ENCODE assay signal across 1 cellular context in the genomic region with DNA sequence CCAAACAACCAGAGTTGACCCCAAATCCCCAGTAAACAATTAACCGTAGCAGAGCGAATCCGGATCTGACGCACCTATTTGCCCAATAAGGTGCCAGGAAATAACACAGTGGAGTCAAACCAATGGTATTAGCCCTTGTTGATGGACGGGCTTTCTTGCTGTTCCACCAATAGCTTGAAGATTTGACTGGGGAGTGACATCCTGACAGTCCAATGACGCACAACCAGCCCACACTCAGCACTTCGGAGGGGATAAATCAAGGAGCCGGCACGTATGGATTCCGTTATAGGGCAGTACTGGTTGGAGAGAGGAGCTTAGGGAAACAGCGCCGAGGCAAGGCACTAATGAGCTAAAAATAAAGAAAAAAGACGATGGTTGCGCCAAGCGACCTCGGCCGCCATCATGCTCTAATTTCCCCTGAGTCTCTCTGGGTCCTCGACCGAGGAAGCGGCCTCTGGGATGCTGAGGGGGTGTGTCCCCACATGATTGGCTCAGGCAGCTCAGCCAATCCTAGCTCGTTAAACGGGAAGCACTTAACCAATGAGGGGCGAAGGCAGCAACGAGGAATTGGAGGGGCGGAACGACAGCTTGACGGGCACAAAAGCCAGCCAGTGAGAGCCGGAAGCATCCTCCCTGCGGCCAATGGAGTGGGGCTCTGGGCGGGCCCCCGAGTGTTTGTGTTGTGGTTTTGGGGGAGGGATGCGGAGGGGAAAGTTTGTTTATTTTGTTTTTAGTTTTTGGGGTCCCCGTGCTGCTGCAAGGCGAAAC.
A peak's percentile ranks its signal among the peaks of the same experiment; 100 is the strongest.
TF ChIP-seq lines count a peak whose summit lies in the region.

No MANE protein-coding gene starts in this region.

TF ChIP-seq in GM12878, 131 proteins besides CTCF, POLR2A, EP300 and RAD21 (continued from another document and continues in another):
- TF ChIP-seq, protein P1, sequence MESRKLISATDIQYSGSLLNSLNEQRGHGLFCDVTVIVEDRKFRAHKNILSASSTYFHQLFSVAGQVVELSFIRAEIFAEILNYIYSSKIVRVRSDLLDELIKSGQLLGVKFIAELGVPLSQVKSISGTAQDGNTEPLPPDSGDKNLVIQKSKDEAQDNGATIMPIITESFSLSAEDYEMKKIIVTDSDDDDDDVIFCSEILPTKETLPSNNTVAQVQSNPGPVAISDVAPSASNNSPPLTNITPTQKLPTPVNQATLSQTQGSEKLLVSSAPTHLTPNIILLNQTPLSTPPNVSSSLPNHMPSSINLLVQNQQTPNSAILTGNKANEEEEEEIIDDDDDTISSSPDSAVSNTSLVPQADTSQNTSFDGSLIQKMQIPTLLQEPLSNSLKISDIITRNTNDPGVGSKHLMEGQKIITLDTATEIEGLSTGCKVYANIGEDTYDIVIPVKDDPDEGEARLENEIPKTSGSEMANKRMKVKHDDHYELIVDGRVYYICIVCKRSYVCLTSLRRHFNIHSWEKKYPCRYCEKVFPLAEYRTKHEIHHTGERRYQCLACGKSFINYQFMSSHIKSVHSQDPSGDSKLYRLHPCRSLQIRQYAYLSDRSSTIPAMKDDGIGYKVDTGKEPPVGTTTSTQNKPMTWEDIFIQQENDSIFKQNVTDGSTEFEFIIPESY (IDR thresholded peaks at IDR 0.05) = peak; percentile 10; the same call in 1 of the 2 replicates
- no peak for TF ChIP-seq ZNF217 (IDR thresholded peaks at IDR 0.05)
- TF ChIP-seq, protein P2, sequence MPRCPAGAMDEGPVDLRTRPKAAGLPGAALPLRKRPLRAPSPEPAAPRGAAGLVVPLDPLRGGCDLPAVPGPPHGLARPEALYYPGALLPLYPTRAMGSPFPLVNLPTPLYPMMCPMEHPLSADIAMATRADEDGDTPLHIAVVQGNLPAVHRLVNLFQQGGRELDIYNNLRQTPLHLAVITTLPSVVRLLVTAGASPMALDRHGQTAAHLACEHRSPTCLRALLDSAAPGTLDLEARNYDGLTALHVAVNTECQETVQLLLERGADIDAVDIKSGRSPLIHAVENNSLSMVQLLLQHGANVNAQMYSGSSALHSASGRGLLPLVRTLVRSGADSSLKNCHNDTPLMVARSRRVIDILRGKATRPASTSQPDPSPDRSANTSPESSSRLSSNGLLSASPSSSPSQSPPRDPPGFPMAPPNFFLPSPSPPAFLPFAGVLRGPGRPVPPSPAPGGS (IDR thresholded peaks at IDR 0.05; ENCODE audit: borderline replicate concordance, insufficient read depth, low read depth, low read length, poor library complexity, severe bottlenecking) = no peak
- TF ChIP-seq PAX8 (IDR thresholded peaks at IDR 0.05) = no peak
- peak; percentile 98 for TF ChIP-seq FOS (IDR thresholded peaks at IDR 0.05; ENCODE audit: borderline replicate concordance, extremely low read depth, insufficient read length)
- TF ChIP-seq CHD1 (IDR thresholded peaks at IDR 0.05; ENCODE audit: low read depth, low read length) = 0 out of 2 replicates have a peak, but pooled peaks have one; percentile 33
- TF ChIP-seq EGR1 (IDR thresholded peaks at IDR 0.05; ENCODE audit: borderline replicate concordance in 1 of 2, low read depth in 2 of 2, low read length in 2 of 2) = peak in 1 of 2 experiments; percentile 55; a peak in 1 of 3 replicates
- TF ChIP-seq CHD2 (IDR thresholded peaks at IDR 0.05; ENCODE audit: borderline replicate concordance, low read depth, low read length) = peak; percentile 96
- TF ChIP-seq MEF2A (IDR thresholded peaks at IDR 0.05; ENCODE audit: insufficient read depth, low read depth, low read length) = no peak
- TF ChIP-seq, protein P3, sequence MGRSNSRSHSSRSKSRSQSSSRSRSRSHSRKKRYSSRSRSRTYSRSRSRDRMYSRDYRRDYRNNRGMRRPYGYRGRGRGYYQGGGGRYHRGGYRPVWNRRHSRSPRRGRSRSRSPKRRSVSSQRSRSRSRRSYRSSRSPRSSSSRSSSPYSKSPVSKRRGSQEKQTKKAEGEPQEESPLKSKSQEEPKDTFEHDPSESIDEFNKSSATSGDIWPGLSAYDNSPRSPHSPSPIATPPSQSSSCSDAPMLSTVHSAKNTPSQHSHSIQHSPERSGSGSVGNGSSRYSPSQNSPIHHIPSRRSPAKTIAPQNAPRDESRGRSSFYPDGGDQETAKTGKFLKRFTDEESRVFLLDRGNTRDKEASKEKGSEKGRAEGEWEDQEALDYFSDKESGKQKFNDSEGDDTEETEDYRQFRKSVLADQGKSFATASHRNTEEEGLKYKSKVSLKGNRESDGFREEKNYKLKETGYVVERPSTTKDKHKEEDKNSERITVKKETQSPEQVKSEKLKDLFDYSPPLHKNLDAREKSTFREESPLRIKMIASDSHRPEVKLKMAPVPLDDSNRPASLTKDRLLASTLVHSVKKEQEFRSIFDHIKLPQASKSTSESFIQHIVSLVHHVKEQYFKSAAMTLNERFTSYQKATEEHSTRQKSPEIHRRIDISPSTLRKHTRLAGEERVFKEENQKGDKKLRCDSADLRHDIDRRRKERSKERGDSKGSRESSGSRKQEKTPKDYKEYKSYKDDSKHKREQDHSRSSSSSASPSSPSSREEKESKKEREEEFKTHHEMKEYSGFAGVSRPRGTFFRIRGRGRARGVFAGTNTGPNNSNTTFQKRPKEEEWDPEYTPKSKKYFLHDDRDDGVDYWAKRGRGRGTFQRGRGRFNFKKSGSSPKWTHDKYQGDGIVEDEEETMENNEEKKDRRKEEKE (IDR thresholded peaks at IDR 0.05) = no peak
- no peak; the same call in 1 of the 2 replicates for TF ChIP-seq NR2C1 (IDR thresholded peaks at IDR 0.05)
- peak; percentile 55 for TF ChIP-seq HDGF (IDR thresholded peaks at IDR 0.05)
- TF ChIP-seq CBX3 (IDR thresholded peaks at IDR 0.05; ENCODE audit: borderline replicate concordance, low read depth) = no peak
- TF ChIP-seq, protein P4, sequence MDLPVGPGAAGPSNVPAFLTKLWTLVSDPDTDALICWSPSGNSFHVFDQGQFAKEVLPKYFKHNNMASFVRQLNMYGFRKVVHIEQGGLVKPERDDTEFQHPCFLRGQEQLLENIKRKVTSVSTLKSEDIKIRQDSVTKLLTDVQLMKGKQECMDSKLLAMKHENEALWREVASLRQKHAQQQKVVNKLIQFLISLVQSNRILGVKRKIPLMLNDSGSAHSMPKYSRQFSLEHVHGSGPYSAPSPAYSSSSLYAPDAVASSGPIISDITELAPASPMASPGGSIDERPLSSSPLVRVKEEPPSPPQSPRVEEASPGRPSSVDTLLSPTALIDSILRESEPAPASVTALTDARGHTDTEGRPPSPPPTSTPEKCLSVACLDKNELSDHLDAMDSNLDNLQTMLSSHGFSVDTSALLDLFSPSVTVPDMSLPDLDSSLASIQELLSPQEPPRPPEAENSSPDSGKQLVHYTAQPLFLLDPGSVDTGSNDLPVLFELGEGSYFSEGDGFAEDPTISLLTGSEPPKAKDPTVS (IDR thresholded peaks at IDR 0.05; ENCODE audit: low read depth, low read length) = no peak
- TF ChIP-seq RFX5 (IDR thresholded peaks at IDR 0.05; ENCODE audit: low read depth, low read length) = peak; percentile 65; the same call in 1 of the 2 replicates
- TF ChIP-seq, protein P5, sequence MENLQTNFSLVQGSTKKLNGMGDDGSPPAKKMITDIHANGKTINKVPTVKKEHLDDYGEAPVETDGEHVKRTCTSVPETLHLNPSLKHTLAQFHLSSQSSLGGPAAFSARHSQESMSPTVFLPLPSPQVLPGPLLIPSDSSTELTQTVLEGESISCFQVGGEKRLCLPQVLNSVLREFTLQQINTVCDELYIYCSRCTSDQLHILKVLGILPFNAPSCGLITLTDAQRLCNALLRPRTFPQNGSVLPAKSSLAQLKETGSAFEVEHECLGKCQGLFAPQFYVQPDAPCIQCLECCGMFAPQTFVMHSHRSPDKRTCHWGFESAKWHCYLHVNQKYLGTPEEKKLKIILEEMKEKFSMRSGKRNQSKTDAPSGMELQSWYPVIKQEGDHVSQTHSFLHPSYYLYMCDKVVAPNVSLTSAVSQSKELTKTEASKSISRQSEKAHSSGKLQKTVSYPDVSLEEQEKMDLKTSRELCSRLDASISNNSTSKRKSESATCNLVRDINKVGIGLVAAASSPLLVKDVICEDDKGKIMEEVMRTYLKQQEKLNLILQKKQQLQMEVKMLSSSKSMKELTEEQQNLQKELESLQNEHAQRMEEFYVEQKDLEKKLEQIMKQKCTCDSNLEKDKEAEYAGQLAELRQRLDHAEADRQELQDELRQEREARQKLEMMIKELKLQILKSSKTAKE (IDR thresholded peaks at IDR 0.05; ENCODE audit: low read depth, poor library complexity, severe bottlenecking) = peak; percentile 79
- no peak for TF ChIP-seq JUND (IDR thresholded peaks at IDR 0.05; ENCODE audit: low read depth, low read length)
- TF ChIP-seq YY1 (IDR thresholded peaks at IDR 0.05; ENCODE audit: low read depth, low read length) = peak; percentile 95
- TF ChIP-seq LARP7 (IDR thresholded peaks at IDR 0.05) = no peak
- TF ChIP-seq NRF1 (conservative IDR thresholded peaks at IDR 0.05; ENCODE audit: low read depth, low read length) = no peak
- TF ChIP-seq KLF5 (IDR thresholded peaks at IDR 0.05; ENCODE audit: partially characterized antibody) = peak; percentile 74
- TF ChIP-seq, protein P6, sequence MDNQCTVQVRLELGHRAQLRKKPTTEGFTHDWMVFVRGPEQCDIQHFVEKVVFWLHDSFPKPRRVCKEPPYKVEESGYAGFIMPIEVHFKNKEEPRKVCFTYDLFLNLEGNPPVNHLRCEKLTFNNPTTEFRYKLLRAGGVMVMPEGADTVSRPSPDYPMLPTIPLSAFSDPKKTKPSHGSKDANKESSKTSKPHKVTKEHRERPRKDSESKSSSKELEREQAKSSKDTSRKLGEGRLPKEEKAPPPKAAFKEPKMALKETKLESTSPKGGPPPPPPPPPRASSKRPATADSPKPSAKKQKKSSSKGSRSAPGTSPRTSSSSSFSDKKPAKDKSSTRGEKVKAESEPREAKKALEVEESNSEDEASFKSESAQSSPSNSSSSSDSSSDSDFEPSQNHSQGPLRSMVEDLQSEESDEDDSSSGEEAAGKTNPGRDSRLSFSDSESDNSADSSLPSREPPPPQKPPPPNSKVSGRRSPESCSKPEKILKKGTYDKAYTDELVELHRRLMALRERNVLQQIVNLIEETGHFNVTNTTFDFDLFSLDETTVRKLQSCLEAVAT (IDR thresholded peaks at IDR 0.05) = peak; percentile 76
- no peak; the same call in 1 of the 2 replicates for TF ChIP-seq RB1 (IDR thresholded peaks at IDR 0.05; ENCODE audit: borderline replicate concordance)
- peak; percentile 59 for TF ChIP-seq HDAC6 (IDR thresholded peaks at IDR 0.05; ENCODE audit: unreplicated experiment)
- TF ChIP-seq ETV6 (conservative IDR thresholded peaks at IDR 0.05 in 1 of 2, IDR thresholded peaks at IDR 0.05 in 1 of 2; ENCODE audit: borderline replicate concordance in 1 of 2, low read depth in 1 of 2) = no peak
- peak; percentile 85; the same call in 1 of the 2 replicates for TF ChIP-seq SIN3A (IDR thresholded peaks at IDR 0.05; ENCODE audit: low read depth, low read length)
- no peak for TF ChIP-seq ZSCAN29 (IDR thresholded peaks at IDR 0.05)
- no peak for TF ChIP-seq BACH1 (IDR thresholded peaks at IDR 0.05; ENCODE audit: borderline replicate concordance)
- TF ChIP-seq, protein P7, sequence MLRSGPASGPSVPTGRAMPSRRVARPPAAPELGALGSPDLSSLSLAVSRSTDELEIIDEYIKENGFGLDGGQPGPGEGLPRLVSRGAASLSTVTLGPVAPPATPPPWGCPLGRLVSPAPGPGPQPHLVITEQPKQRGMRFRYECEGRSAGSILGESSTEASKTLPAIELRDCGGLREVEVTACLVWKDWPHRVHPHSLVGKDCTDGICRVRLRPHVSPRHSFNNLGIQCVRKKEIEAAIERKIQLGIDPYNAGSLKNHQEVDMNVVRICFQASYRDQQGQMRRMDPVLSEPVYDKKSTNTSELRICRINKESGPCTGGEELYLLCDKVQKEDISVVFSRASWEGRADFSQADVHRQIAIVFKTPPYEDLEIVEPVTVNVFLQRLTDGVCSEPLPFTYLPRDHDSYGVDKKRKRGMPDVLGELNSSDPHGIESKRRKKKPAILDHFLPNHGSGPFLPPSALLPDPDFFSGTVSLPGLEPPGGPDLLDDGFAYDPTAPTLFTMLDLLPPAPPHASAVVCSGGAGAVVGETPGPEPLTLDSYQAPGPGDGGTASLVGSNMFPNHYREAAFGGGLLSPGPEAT (IDR thresholded peaks at IDR 0.05; ENCODE audit: low read depth) = peak; percentile 93
- TF ChIP-seq HDAC2 (IDR thresholded peaks at IDR 0.05) = no peak
- 0 out of 2 replicates have a peak, but pooled peaks have one; percentile 30 for TF ChIP-seq TCF3 (IDR thresholded peaks at IDR 0.05; ENCODE audit: borderline replicate concordance, insufficient read depth, low read depth, low read length)
- TF ChIP-seq, protein P8, sequence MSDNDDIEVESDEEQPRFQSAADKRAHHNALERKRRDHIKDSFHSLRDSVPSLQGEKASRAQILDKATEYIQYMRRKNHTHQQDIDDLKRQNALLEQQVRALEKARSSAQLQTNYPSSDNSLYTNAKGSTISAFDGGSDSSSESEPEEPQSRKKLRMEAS (IDR thresholded peaks at IDR 0.05; ENCODE audit: low read depth, low read length) = no peak; the same call in 1 of the 2 replicates
- no peak for TF ChIP-seq ZNF622 (IDR thresholded peaks at IDR 0.05)
- TF ChIP-seq FOXK2 (IDR thresholded peaks at IDR 0.05) = no peak; the same call in none of the 2 replicates
- peak; percentile 66; the same call in 1 of the 2 replicates for TF ChIP-seq POLR2AphosphoS2 (IDR thresholded peaks at IDR 0.05; ENCODE audit: low read depth, low read length)
- TF ChIP-seq EZH2 (IDR thresholded peaks at IDR 0.05; ENCODE audit: borderline replicate concordance, control insufficient read depth, low read depth, low read length) = no peak
- TF ChIP-seq BMI1 (IDR thresholded peaks at IDR 0.05; ENCODE audit: borderline replicate concordance) = no peak
- no peak for TF ChIP-seq SREBF2 (IDR thresholded peaks at IDR 0.05; ENCODE audit: low read length)
- TF ChIP-seq SUPT20H (IDR thresholded peaks at IDR 0.05; ENCODE audit: borderline replicate concordance, control insufficient read depth, low read depth, low read length) = no peak
- TF ChIP-seq NR2F1 (conservative IDR thresholded peaks at IDR 0.05) = no peak
- TF ChIP-seq SMAD5 (IDR thresholded peaks at IDR 0.05; ENCODE audit: low read depth) = peak; percentile 84
- TF ChIP-seq ESRRA (IDR thresholded peaks at IDR 0.05; ENCODE audit: low read length) = 0 out of 2 replicates have a peak, but pooled peaks have one; percentile 35
- 0 out of 2 replicates have a peak, but pooled peaks have one; percentile 67 for TF ChIP-seq NBN (IDR thresholded peaks at IDR 0.05)
- TF ChIP-seq, protein P9, sequence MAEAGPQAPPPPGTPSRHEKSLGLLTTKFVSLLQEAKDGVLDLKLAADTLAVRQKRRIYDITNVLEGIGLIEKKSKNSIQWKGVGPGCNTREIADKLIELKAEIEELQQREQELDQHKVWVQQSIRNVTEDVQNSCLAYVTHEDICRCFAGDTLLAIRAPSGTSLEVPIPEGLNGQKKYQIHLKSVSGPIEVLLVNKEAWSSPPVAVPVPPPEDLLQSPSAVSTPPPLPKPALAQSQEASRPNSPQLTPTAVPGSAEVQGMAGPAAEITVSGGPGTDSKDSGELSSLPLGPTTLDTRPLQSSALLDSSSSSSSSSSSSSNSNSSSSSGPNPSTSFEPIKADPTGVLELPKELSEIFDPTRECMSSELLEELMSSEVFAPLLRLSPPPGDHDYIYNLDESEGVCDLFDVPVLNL (IDR thresholded peaks at IDR 0.05; ENCODE audit: low read depth, low read length) = no peak
- peak; percentile 97 for TF ChIP-seq TAF1 (IDR thresholded peaks at IDR 0.05; ENCODE audit: borderline replicate concordance, low read depth, low read length)
- peak; percentile 40; the same call in 1 of the 2 replicates for TF ChIP-seq TCF7 (IDR thresholded peaks at IDR 0.05; ENCODE audit: borderline replicate concordance)
- TF ChIP-seq NR2C2 (IDR thresholded peaks at IDR 0.05; ENCODE audit: borderline replicate concordance, control insufficient read depth, insufficient read length, low read depth) = no peak
